1 cellular context compared by ENCODE assay signal in genomic region chr3:142975316-142975995, GRCh38.
TF ChIP-seq lines count a peak whose summit lies in the region.

No MANE protein-coding gene starts in this region.

TF ChIP-seq in GM23338, 12 proteins besides CTCF, POLR2A, EP300 and RAD21:
- no peak for TF ChIP-seq EZH2 (IDR thresholded peaks at IDR 0.05; ENCODE audit: low read depth, unreplicated experiment)
- no peak for TF ChIP-seq ZNF462 (CRISPR knock-in tag; IDR thresholded peaks at IDR 0.05)
- no peak for TF ChIP-seq REST (IDR thresholded peaks at IDR 0.05; ENCODE audit: unreplicated experiment)
- TF ChIP-seq STAT1 (IDR thresholded peaks at IDR 0.05; ENCODE audit: unreplicated experiment): no peak
- TF ChIP-seq POLR2AphosphoS5 (IDR thresholded peaks at IDR 0.05; ENCODE audit: low read depth): no peak
- TF ChIP-seq ZNF331 (CRISPR knock-in tag; IDR thresholded peaks at IDR 0.05; ENCODE audit: low read depth): no peak
- no peak for TF ChIP-seq ETS1 (IDR thresholded peaks at IDR 0.05)
- no peak for TF ChIP-seq ZNF114 (CRISPR knock-in tag; IDR thresholded peaks at IDR 0.05)
